Comparison of ENCODE assay signal across 11 cellular contexts in genomic region chr9:111961011-111961410, GRCh38.
DNase-seq lines count a peak whose midpoint lies in the region; ATAC-seq, FAIRE-seq and TF ChIP-seq lines count a peak whose summit lies in the region.
"Had no signal": no experiment of that assay in that cellular context is flagged by ENCODE, and none has a peak within 500 bp of the region (broad histone marks: within the 10 kb centered on the region; RNA-seq: fewer than 3 reads in every experiment).

No MANE protein-coding gene starts in this region.

- TF ChIP-seq CTCF in foreskin keratinocyte (conservative IDR thresholded peaks at IDR 0.05) = no peak

- H2AFZ ChIP-seq in ACC112 (ENCODE audit: low read length, unreplicated experiment) = no peak overlapping the region

- H3K4me1 ChIP-seq in ACC112 (ENCODE audit: control insufficient read depth, insufficient read depth, low read length, unreplicated experiment) (peaks cover 59% of the 10 kb centered on the region), foreskin keratinocyte (peaks cover 47% of the 10 kb centered on the region)

- DNase-seq in LHCN-M2 (ENCODE audit: low read depth) = peak; percentile 72
- peak; percentile 98 for DNase-seq in RCC 7860 (ENCODE audit: low spot score)
- peak in 1 of 2 donors; percentile 45 for DNase-seq in foreskin keratinocyte
- no peak for DNase-seq in activated CD8-positive, alpha-beta memory T cell treated with anti-CD3 and anti-CD28 coated beads, Interleukin-2, amount 50 U/mL, for 4 hours
- no peak for DNase-seq in occipital lobe (lab: John Stamatoyannopoulos, UW)
- no peak for DNase-seq in anterior cingulate cortex (lab: John Stamatoyannopoulos, UW)
- DNase-seq: activated naive CD8-positive, alpha-beta T cell treated with anti-CD3 and anti-CD28 coated beads, Interleukin-2, amount 50 U/mL, for 24 hours; effector memory CD4-positive, alpha-beta T cell had no signal

- no peaks in the 10 kb centered on the region for H3K79me2 ChIP-seq in ACC112 (ENCODE audit: control insufficient read depth, insufficient read depth, low read length, unreplicated experiment)

- no peak overlapping the region for H3K4me3 ChIP-seq in ACC112 (ENCODE audit: low read depth, low read length)

- FAIRE-seq in RCC 7860 (lab: Jason Lieb, UNC) = peak; percentile 93
- FAIRE-seq: TTC549 had no signal

- no peaks in the 10 kb centered on the region for H3K36me3 ChIP-seq in ACC112 (ENCODE audit: insufficient read depth, low read length)

- ATAC-seq in foreskin keratinocyte (no peak), HG03432 (IDR thresholded peaks at IDR 0.05; ENCODE audit: unreplicated experiment) (no peak)
- ATAC-seq: activated naive CD8-positive, alpha-beta T cell treated with anti-CD3 and anti-CD28 coated beads, Interleukin-2, amount 50 U/mL, for 24 hours had no signal

- H3K27me3 ChIP-seq in ACC112 (ENCODE audit: insufficient read depth, low read length) (no peaks in the 10 kb centered on the region), foreskin keratinocyte (no peaks in the 10 kb centered on the region)

- H3K27ac ChIP-seq in ACC112 (ENCODE audit: low read depth, low read length) = peak overlapping the region; percentile 95
- H3K27ac ChIP-seq in foreskin keratinocyte = peak overlapping the region; percentile 90

Comparison
In these comparisons a context has a peak if more than half of its experiments do, and no peak if none do; other contexts are left out.
1. DNase-seq: peak in LHCN-M2 (single experiment) and RCC 7860 (single experiment); none in activated CD8-positive, alpha-beta memory T cell treated with anti-CD3 and anti-CD28 coated beads, Interleukin-2, amount 50 U/mL, for 4 hours (single experiment), occipital lobe (single experiment) and anterior cingulate cortex (0 of 58).